Comparison of ENCODE assay signal across 8 cellular contexts in genomic region chr3:156674046-156674910, GRCh38. TPM values are rescaled to one million over a fixed set of nuclear protein-coding genes. Genes with fewer than 3 reads are reported as not detected.
A peak's percentile ranks its signal among the peaks of the same experiment; 100 is the strongest.
DNase-seq lines count a peak whose midpoint lies in the region; ATAC-seq and TF ChIP-seq lines count a peak whose summit lies in the region.

A gene with protein sequence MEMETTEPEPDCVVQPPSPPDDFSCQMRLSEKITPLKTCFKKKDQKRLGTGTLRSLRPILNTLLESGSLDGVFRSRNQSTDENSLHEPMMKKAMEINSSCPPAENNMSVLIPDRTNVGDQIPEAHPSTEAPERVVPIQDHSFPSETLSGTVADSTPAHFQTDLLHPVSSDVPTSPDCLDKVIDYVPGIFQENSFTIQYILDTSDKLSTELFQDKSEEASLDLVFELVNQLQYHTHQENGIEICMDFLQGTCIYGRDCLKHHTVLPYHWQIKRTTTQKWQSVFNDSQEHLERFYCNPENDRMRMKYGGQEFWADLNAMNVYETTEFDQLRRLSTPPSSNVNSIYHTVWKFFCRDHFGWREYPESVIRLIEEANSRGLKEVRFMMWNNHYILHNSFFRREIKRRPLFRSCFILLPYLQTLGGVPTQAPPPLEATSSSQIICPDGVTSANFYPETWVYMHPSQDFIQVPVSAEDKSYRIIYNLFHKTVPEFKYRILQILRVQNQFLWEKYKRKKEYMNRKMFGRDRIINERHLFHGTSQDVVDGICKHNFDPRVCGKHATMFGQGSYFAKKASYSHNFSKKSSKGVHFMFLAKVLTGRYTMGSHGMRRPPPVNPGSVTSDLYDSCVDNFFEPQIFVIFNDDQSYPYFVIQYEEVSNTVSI (plus strand): TSS chr3:156674590. CDS start chr3:156677698, 3,108 bp downstream.

- DNase-seq in DMS153 treated with DMSO at 0.1 percent for 48 hours (lab: John Stamatoyannopoulos, UW; ENCODE audit: unreplicated experiment): peak; percentile 97
- DNase-seq in OCI-M2 (lab: John Stamatoyannopoulos, UW; ENCODE audit: unreplicated experiment): peak; percentile 76
- peak; percentile 99 for DNase-seq in activated T-cell treated with anti-CD3 and anti-CD28 coated beads for 48 hours (ENCODE audit: low read depth)
- peak; percentile 85 for DNase-seq in epithelial cell of prostate (ENCODE audit: low read depth, low spot score)
- DNase-seq in mucosa of gallbladder (ENCODE audit: low spot score): peak; percentile 99
- DNase-seq in stimulated activated CD8-positive, alpha-beta memory T cell treated with anti-CD3 and anti-CD28 coated beads, Interleukin-4, amount 100 ng/mL, for 4 hours (ENCODE audit: low read depth in 2 of 2, low spot score in 1 of 2): peak; percentile 97 to 99

- TF ChIP-seq EP300 in Ishikawa (IDR thresholded peaks at IDR 0.05; ENCODE audit: borderline replicate concordance): 0 out of 2 replicates have a peak, but pooled peaks have one; percentile 14

- TF ChIP-seq RAD21 in Ishikawa (IDR thresholded peaks at IDR 0.05; ENCODE audit: low read depth): peak; percentile 72

- ATAC-seq in GM21576 (IDR thresholded peaks at IDR 0.05; ENCODE audit: unreplicated experiment): peak; percentile 84

- H3K27ac ChIP-seq in epithelial cell of prostate: peak within 1 kb of the TSS; percentile 89

TF ChIP-seq in Ishikawa, 13 proteins besides CTCF, POLR2A, EP300 and RAD21:
- TF ChIP-seq USF1 (IDR thresholded peaks at IDR 0.05): no peak
- TF ChIP-seq MAX (IDR thresholded peaks at IDR 0.05): peak; percentile 83
- no peak for TF ChIP-seq CEBPB (IDR thresholded peaks at IDR 0.05)
- TF ChIP-seq TAF1 (IDR thresholded peaks at IDR 0.05; ENCODE audit: low read depth): peak; percentile 97
- TF ChIP-seq YY1 (IDR thresholded peaks at IDR 0.05; ENCODE audit: low read depth): peak; percentile 6; the same call in 1 of the 2 replicates
- peak; percentile 48; the same call in 1 of the 2 replicates for TF ChIP-seq TCF12 (IDR thresholded peaks at IDR 0.05; ENCODE audit: low read depth)
TF ChIP-seq in Ishikawa: peak in this region for 4.

RNA-seq across cellular contexts. Expression of the gene that starts here (rescaled TPM):
- total RNA-seq in mucosa of gallbladder: 28.5 TPM

Comparison
In these comparisons a context has a peak if more than half of its experiments do, and no peak if none do; other contexts are left out.
1. Peak in every context shown above with its lines: DNase-seq, ATAC-seq and H3K27ac ChIP-seq.